ENCODE assay signal across 19 cellular contexts in the genomic region with DNA sequence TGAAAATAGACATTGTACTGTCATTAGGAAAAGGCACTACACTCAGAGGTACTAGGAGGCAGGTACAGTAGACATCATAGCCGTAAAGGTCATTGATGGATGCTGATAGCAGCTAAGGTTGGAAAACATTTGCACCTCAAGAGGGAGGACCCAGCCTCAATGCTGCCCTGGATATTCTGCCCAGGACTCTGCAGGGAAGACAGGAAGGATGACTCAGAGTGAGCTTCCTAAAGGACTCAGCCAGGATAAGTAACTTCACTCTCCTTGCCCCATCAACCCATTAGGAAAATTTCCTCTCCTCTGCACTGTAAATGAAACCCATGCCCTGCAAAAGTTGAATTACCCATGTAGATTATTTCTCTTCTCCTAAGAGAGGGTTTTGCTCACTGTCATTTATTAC.
DNase-seq lines count a peak whose midpoint lies in the region; ATAC-seq, FAIRE-seq and TF ChIP-seq lines count a peak whose summit lies in the region.
"Had no signal": no experiment of that assay in that cellular context is flagged by ENCODE, and none has a peak within 500 bp of the region (broad histone marks: within the 10 kb centered on the region; RNA-seq: fewer than 3 reads in every experiment).

No MANE protein-coding gene starts in this region.

- H3K27me3 ChIP-seq in A673 (replicated peaks; ENCODE audit: insufficient read depth, low read depth, low read length, poor library complexity) = no peaks in the 10 kb centered on the region
- no peaks in the 10 kb centered on the region for H3K27me3 ChIP-seq in bronchial epithelial cell (ENCODE audit: control insufficient read depth, insufficient read depth, low read length)
- H3K27me3 ChIP-seq: BLaER1 treated with 17β-estradiol and CSF1 and Interleukin-3, amounts not matched to agents 10 nM and 100 nM had no signal

- TF ChIP-seq CTCF in A673 (conservative IDR thresholded peaks at IDR 0.05; ENCODE audit: low read depth, low read length) = no peak
- no peak for TF ChIP-seq CTCF in bronchial epithelial cell (IDR thresholded peaks at IDR 0.05; ENCODE audit: insufficient read depth, low read length, severe bottlenecking)

- POLR2A ChIA-PET in A673 (lab: Charles Lee; ENCODE audit: low non-redundant PET) = no interaction called here

- no peaks in the 10 kb centered on the region for H3K9me3 ChIP-seq in A673 (ENCODE audit: low read depth, low read length, poor library complexity, severe bottlenecking)
- H3K9me3 ChIP-seq: BLaER1 treated with 17β-estradiol and CSF1 and Interleukin-3, amounts not matched to agents 10 nM and 100 nM; HAP-1 had no signal

- H3K4me3 ChIP-seq in A673 (ENCODE audit: low read depth, low read length, poor library complexity, severe bottlenecking) (no peak overlapping the region), bronchial epithelial cell (ENCODE audit: low read depth, low read length) (no peak overlapping the region)
- H3K4me3 ChIP-seq: BLaER1 treated with 17β-estradiol and CSF1 and Interleukin-3, amounts not matched to agents 10 nM and 100 nM; GM12878; HAP-1 had no signal

- no TSS peak for BruUV-seq in A673 (replicated peaks; lab: Mats Ljungman, UMichigan)

- intact Hi-C loops in A673 (cut with micrococcal nuclease; ENCODE audit: unreplicated experiment) = no loop called here

- no peak for FAIRE-seq in bronchial epithelial cell (lab: Jason Lieb, UNC)
- FAIRE-seq: GM12878, GM18507 had no signal

- CTCF ChIA-PET in A673 (lab: Charles Lee) = no interaction called here

- peaks cover 13% of the 10 kb centered on the region for H3K4me1 ChIP-seq in A673 (ENCODE audit: insufficient read depth, low read length, poor library complexity, severe bottlenecking)
- H3K4me1 ChIP-seq: BLaER1 treated with 17β-estradiol and CSF1 and Interleukin-3, amounts not matched to agents 10 nM and 100 nM; HAP-1 had no signal

- ATAC-seq in HG03442 (IDR thresholded peaks at IDR 0.05; ENCODE audit: unreplicated experiment) = no peak
- ATAC-seq in HG02870 (IDR thresholded peaks at IDR 0.05; ENCODE audit: unreplicated experiment) = no peak
- ATAC-seq: GM12878 had no signal

- H3K27ac ChIP-seq in A673 (ENCODE audit: low read depth, low read length, poor library complexity, severe bottlenecking) = no peak overlapping the region
- H3K27ac ChIP-seq: BLaER1 treated with 17β-estradiol and CSF1 and Interleukin-3, amounts not matched to agents 10 nM and 100 nM; HL-60 had no signal

- H3K36me3 ChIP-seq in A673 (ENCODE audit: insufficient read depth, low read length, poor library complexity, severe bottlenecking) (no peaks in the 10 kb centered on the region), bronchial epithelial cell (ENCODE audit: control insufficient read depth, insufficient read depth, low read length) (no peaks in the 10 kb centered on the region)
- H3K36me3 ChIP-seq: BLaER1 treated with 17β-estradiol and CSF1 and Interleukin-3, amounts not matched to agents 10 nM and 100 nM; HAP-1 had no signal

- DNase-seq in A673 (ENCODE audit: low spot score) (peak; percentile 84), HT1080 (ENCODE audit: low read depth) (peak; percentile 57), bronchial epithelial cell (ENCODE audit: low read depth) (peak; percentile 1), iPS-NIHi7 (ENCODE audit: extremely low spot score) (peak; percentile 56), GM19238 (ENCODE audit: insufficient read length, low spot score) (no peak)
- DNase-seq in stimulated activated CD4-positive, alpha-beta T cell treated with anti-CD3 and anti-CD28 coated beads, Interleukin-2, amount 100 ng/mL, for 24 hours = no peak
- DNase-seq: 8988T; ACHN; Calu3; CD4-positive, CD25-positive, alpha-beta regulatory T cell; DMS 273 treated with DMSO at 0.1 percent for 48 hours; GOT3 had no signal

Comparison
In these comparisons a context has a peak if more than half of its experiments do, and no peak if none do; other contexts are left out.
1. DNase-seq: peak in A673 (single experiment), HT1080 (single experiment), bronchial epithelial cell (single experiment) and iPS-NIHi7 (single experiment); none in stimulated activated CD4-positive, alpha-beta T cell treated with anti-CD3 and anti-CD28 coated beads, Interleukin-2, amount 100 ng/mL, for 24 hours (0 of 2) and GM19238 (single experiment).